In the genomic region with DNA sequence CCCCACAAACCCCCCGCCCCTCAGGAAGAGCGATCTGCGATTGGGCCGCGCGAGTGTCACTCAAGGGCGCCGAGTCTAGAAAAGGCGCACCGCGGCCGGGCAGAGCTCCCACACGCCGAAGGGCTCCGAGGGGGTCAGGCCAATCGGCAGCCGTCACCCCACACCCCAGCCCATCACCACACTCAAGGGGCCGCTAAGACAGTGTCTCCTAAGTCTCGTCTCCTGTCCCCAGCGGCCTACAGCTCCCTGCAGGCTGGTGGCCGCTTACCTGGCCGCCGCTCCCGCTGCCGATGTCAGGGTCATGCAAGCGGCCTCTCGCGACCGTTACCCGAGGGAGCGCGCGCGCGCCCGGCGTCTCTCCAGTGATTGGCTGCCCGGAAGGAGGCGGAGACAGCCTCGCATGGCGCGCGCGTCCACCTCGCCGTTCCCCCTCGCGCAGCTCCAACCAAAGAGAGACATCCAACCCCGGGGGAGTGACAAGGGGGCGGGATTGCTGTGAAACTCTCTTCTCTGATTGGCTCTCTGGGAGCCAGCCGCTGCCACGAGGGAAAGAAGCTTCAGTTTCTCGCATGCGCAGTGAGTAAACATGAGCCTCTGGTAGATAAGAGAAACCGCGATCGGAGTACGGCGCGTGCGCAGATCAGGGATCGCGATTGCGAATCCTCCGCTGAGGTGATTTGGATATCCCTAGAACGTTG, we compare ENCODE assay signal across 1 cellular context.
TF ChIP-seq lines count a peak whose summit lies in the region.

A gene with protein sequence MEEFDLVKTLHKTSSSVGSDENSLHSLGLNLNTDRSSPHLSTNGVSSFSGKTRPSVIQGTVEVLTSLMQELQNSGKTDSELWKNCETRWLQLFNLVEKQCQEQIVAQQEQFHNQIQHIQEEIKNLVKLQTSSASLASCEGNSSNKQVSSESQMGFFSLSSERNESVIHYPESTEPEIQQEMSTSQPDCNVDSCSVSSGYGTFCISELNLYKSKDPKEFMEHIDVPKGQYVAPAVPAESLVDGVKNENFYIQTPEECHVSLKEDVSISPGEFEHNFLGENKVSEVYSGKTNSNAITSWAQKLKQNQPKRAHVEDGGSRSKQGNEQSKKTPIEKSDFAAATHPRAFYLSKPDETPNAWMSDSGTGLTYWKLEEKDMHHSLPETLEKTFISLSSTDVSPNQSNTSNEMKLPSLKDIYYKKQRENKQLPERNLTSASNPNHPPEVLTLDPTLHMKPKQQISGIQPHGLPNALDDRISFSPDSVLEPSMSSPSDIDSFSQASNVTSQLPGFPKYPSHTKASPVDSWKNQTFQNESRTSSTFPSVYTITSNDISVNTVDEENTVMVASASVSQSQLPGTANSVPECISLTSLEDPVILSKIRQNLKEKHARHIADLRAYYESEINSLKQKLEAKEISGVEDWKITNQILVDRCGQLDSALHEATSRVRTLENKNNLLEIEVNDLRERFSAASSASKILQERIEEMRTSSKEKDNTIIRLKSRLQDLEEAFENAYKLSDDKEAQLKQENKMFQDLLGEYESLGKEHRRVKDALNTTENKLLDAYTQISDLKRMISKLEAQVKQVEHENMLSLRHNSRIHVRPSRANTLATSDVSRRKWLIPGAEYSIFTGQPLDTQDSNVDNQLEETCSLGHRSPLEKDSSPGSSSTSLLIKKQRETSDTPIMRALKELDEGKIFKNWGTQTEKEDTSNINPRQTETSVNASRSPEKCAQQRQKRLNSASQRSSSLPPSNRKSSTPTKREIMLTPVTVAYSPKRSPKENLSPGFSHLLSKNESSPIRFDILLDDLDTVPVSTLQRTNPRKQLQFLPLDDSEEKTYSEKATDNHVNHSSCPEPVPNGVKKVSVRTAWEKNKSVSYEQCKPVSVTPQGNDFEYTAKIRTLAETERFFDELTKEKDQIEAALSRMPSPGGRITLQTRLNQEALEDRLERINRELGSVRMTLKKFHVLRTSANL (minus strand): TSS at position 335 of the 698 bp plus-strand sequence. CDS start 2,777 bp downstream, outside the sequence.
A gene (plus strand): TSS at position 630 of the 698 bp plus-strand sequence. CDS start 20,239 bp downstream, outside the sequence.

TF ChIP-seq in HCT116, 20 proteins besides CTCF, POLR2A, EP300 and RAD21 (continued from another document):
- TF ChIP-seq, protein P1, sequence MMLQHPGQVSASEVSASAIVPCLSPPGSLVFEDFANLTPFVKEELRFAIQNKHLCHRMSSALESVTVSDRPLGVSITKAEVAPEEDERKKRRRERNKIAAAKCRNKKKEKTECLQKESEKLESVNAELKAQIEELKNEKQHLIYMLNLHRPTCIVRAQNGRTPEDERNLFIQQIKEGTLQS (IDR thresholded peaks at IDR 0.05) = no peak
- TF ChIP-seq EZH2 (IDR thresholded peaks at IDR 0.05) (no peak), EZH2phosphoT487 (IDR thresholded peaks at IDR 0.05; ENCODE audit: borderline replicate concordance) (no peak), ZFX (IDR thresholded peaks at IDR 0.05) (peak; percentile 49; the same call in 1 of the 2 replicates), JUND (IDR thresholded peaks at IDR 0.05) (no peak), TCF7L2 (IDR thresholded peaks at IDR 0.05; ENCODE audit: borderline replicate concordance, extremely low read depth, insufficient read depth, insufficient read length) (peak; percentile 85), EGR1 (IDR thresholded peaks at IDR 0.05; ENCODE audit: low read depth) (no peak), CEBPB (IDR thresholded peaks at IDR 0.05; ENCODE audit: low read depth) (no peak), SIN3A (IDR thresholded peaks at IDR 0.05; ENCODE audit: low read depth) (peak; percentile 95), SRF (IDR thresholded peaks at IDR 0.05; ENCODE audit: low read depth) (peak; percentile 57; the same call in 1 of the 2 replicates), YY1 (IDR thresholded peaks at IDR 0.05; ENCODE audit: extremely low read depth, insufficient replicate concordance, low read depth, low read length) (no peak), ELF1 (IDR thresholded peaks at IDR 0.05; ENCODE audit: borderline replicate concordance, low read depth) (no peak), ZNF274 (IDR thresholded peaks at IDR 0.05; ENCODE audit: low read depth, low read length) (no peak)
- TF ChIP-seq, protein P2, sequence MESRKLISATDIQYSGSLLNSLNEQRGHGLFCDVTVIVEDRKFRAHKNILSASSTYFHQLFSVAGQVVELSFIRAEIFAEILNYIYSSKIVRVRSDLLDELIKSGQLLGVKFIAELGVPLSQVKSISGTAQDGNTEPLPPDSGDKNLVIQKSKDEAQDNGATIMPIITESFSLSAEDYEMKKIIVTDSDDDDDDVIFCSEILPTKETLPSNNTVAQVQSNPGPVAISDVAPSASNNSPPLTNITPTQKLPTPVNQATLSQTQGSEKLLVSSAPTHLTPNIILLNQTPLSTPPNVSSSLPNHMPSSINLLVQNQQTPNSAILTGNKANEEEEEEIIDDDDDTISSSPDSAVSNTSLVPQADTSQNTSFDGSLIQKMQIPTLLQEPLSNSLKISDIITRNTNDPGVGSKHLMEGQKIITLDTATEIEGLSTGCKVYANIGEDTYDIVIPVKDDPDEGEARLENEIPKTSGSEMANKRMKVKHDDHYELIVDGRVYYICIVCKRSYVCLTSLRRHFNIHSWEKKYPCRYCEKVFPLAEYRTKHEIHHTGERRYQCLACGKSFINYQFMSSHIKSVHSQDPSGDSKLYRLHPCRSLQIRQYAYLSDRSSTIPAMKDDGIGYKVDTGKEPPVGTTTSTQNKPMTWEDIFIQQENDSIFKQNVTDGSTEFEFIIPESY (IDR thresholded peaks at IDR 0.05; ENCODE audit: extremely low read depth, insufficient replicate concordance, low read length) = peak; percentile 81
- TF ChIP-seq, protein P3, sequence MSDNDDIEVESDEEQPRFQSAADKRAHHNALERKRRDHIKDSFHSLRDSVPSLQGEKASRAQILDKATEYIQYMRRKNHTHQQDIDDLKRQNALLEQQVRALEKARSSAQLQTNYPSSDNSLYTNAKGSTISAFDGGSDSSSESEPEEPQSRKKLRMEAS (IDR thresholded peaks at IDR 0.05) = peak; percentile 88
- TF ChIP-seq, protein P4, sequence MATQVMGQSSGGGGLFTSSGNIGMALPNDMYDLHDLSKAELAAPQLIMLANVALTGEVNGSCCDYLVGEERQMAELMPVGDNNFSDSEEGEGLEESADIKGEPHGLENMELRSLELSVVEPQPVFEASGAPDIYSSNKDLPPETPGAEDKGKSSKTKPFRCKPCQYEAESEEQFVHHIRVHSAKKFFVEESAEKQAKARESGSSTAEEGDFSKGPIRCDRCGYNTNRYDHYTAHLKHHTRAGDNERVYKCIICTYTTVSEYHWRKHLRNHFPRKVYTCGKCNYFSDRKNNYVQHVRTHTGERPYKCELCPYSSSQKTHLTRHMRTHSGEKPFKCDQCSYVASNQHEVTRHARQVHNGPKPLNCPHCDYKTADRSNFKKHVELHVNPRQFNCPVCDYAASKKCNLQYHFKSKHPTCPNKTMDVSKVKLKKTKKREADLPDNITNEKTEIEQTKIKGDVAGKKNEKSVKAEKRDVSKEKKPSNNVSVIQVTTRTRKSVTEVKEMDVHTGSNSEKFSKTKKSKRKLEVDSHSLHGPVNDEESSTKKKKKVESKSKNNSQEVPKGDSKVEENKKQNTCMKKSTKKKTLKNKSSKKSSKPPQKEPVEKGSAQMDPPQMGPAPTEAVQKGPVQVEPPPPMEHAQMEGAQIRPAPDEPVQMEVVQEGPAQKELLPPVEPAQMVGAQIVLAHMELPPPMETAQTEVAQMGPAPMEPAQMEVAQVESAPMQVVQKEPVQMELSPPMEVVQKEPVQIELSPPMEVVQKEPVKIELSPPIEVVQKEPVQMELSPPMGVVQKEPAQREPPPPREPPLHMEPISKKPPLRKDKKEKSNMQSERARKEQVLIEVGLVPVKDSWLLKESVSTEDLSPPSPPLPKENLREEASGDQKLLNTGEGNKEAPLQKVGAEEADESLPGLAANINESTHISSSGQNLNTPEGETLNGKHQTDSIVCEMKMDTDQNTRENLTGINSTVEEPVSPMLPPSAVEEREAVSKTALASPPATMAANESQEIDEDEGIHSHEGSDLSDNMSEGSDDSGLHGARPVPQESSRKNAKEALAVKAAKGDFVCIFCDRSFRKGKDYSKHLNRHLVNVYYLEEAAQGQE (IDR thresholded peaks at IDR 0.05; ENCODE audit: low read depth) = no peak
